Comparison of ENCODE assay signal across 20 cellular contexts in the genomic region with DNA sequence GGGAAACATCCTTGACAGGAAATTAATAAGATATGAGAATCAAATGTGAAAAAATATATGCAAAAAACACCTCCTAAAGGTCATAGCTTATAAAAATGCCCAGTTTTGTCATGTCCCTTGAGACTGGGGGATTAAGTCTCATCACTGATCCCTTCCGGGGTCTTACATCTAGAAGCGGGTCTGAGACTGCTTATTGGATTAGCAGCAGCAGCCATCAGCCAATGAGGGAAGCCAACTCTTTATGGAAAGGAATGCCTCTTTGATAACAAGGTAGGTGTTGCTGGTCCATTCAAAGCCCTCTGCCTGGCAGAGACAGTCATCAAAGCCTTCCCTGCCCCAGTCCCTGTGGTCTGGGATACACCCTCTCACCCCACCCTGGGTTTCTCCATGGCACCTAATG. TPM values are rescaled to one million over a fixed set of nuclear protein-coding genes. Genes with fewer than 3 reads are reported as not detected.
DNase-seq lines count a peak whose midpoint lies in the region; ATAC-seq and TF ChIP-seq lines count a peak whose summit lies in the region.
"Had no signal": no experiment of that assay in that cellular context is flagged by ENCODE, and none has a peak within 500 bp of the region (broad histone marks: within the 10 kb centered on the region; RNA-seq: fewer than 3 reads in every experiment).

No MANE protein-coding gene starts in this region.

- TF ChIP-seq CTCF in heart left ventricle (IDR thresholded peaks at IDR 0.05) (no peak), brain (conservative IDR thresholded peaks at IDR 0.05) (no peak), neural progenitor cell (IDR thresholded peaks at IDR 0.05) (no peak), stomach (IDR thresholded peaks at IDR 0.05) (no peak)

- H3K9me3 Mint-ChIP-seq in brain = peaks cover 0 to 2% (median 0%) of the 10 kb centered on the region in 5 experiments
- no peaks in the 10 kb centered on the region for H3K9me3 Mint-ChIP-seq in neural progenitor cell

- H3K9me3 ChIP-seq in heart left ventricle = no peaks in the 10 kb centered on the region
- H3K9me3 ChIP-seq in neural progenitor cell (ENCODE audit: low read depth) = no peaks in the 10 kb centered on the region
- H3K9me3 ChIP-seq in stomach = no peaks in the 10 kb centered on the region
- H3K9me3 ChIP-seq: A549 had no signal

- H3F3A ChIP-seq in neural progenitor cell (ENCODE audit: low read depth) = no peaks in the 10 kb centered on the region

- DNase-seq in Right ventricle myocardium superior (peak; percentile 5), heart left ventricle (no peak), NCI-H82 (lab: John Stamatoyannopoulos, UW) (peak; percentile 98), neural progenitor cell (ENCODE audit: low spot score) (no peak), stomach (no peak), NCI-H2107 treated with DMSO at 0.1 percent for 48 hours (lab: John Stamatoyannopoulos, UW; ENCODE audit: unreplicated experiment) (no peak)
- DNase-seq: DMS153, EL, H7, NCI-H1105, NCI-H187, NCI-H446, NCI-H748 treated with DMSO at 0.1 percent for 48 hours, RPMI8226 had no signal

- peaks cover 0 to 19% (median 6%) of the 10 kb centered on the region in 12 donors for H3K4me1 ChIP-seq in heart left ventricle
- H3K4me1 ChIP-seq in neural progenitor cell = peaks cover 11% of the 10 kb centered on the region
- H3K4me1 ChIP-seq in stomach = peaks cover 11 to 28% (median 18%) of the 10 kb centered on the region in 4 donors

- H3K27ac ChIP-seq in heart left ventricle (no peak overlapping the region), neural progenitor cell (no peak overlapping the region), stomach (no peak overlapping the region)
- H3K27ac ChIP-seq: A549, KMS-11 had no signal

- H3K4me1 Mint-ChIP-seq in brain = peaks cover 34% of the 10 kb centered on the region
- peaks cover 45% of the 10 kb centered on the region for H3K4me1 Mint-ChIP-seq in neural progenitor cell

- H3K27me3 Mint-ChIP-seq in brain = peaks cover 8% of the 10 kb centered on the region
- peaks cover 11% of the 10 kb centered on the region for H3K27me3 Mint-ChIP-seq in neural progenitor cell (ENCODE audit: insufficient read depth, low read depth)

- H3K27me3 ChIP-seq in heart left ventricle (peaks cover 0 to 43% (median 14%) of the 10 kb centered on the region in 9 donors), neural progenitor cell (peaks cover 54% of the 10 kb centered on the region), stomach (peaks cover 0 to 46% (median 13%) of the 10 kb centered on the region in 3 donors)

- H3K27ac Mint-ChIP-seq in brain (no peak overlapping the region), neural progenitor cell (peak overlapping the region; percentile 33)

- H3K4me3 Mint-ChIP-seq in brain (peak overlapping the region; percentile 53 to 65 (median 59)), neural progenitor cell (peak overlapping the region; percentile 75)

- H3K9ac ChIP-seq in neural progenitor cell = no peak overlapping the region
- H3K9ac ChIP-seq: KMS-11 had no signal

- ATAC-seq in Right ventricle myocardium superior (ENCODE audit: poor library complexity) (no peak), heart left ventricle (no peak), GM18520 (IDR thresholded peaks at IDR 0.05; ENCODE audit: unreplicated experiment) (no peak)
- ATAC-seq: A549 had no signal

- H3K79me2 ChIP-seq in neural progenitor cell (ENCODE audit: low read depth) = no peaks in the 10 kb centered on the region

- TF ChIP-seq EP300 in stomach (IDR thresholded peaks at IDR 0.05) = no peak

- no peak overlapping the region for H3K4me2 ChIP-seq in neural progenitor cell
- H3K4me2 ChIP-seq: KMS-11 had no signal

- H3K36me3 Mint-ChIP-seq in brain (no peaks in the 10 kb centered on the region), neural progenitor cell (no peaks in the 10 kb centered on the region)

- intact Hi-C loops in Right ventricle myocardium superior (cut with DNase I) (no loop called here), heart left ventricle (cut with DNase I) (loop anchor here in 1 of 10 donors (2.0 kb wide), 1 partner anchor 143 kb away; no protein-coding TSS in a partner anchor), stomach (cut with DNase I; ENCODE audit: low total_unique reads) (no loop called here)

- H2AFZ ChIP-seq in neural progenitor cell (replicated peaks) = no peak overlapping the region

- no peaks in the 10 kb centered on the region for H3K36me3 ChIP-seq in heart left ventricle
- H3K36me3 ChIP-seq in neural progenitor cell = no peaks in the 10 kb centered on the region
- H3K36me3 ChIP-seq in stomach = no peaks in the 10 kb centered on the region

- no peak for TF ChIP-seq POLR2A in heart left ventricle (IDR thresholded peaks at IDR 0.05)
- no peak for TF ChIP-seq POLR2A in stomach (IDR thresholded peaks at IDR 0.05)

- H3K4me3 ChIP-seq in heart left ventricle (no peak overlapping the region), neural progenitor cell (no peak overlapping the region), stomach (no peak overlapping the region)
- H3K4me3 ChIP-seq: A549 had no signal

- WGBS in heart left ventricle, 4 donors = 69 to 84% (median 81%) methylated on average over 2 of the region's 2 CpGs
- 88 to 98% (median 94%) methylated on average over 2 of the region's 2 CpGs for WGBS in stomach, 5 donors

- H4K20me1 ChIP-seq in neural progenitor cell (ENCODE audit: low read depth) = no peaks in the 10 kb centered on the region

RNA-seq across cellular contexts. Expression of gene CACNA1S, which starts 3.9 kb away (rescaled TPM):
- not detected for total RNA-seq in Right ventricle myocardium superior
- total RNA-seq in heart left ventricle = not detected
- not detected for polyA plus RNA-seq in heart left ventricle
- 0.19 TPM for polyA plus RNA-seq in brain (ENCODE audit: insufficient read depth, low read depth, low replicate concordance)
- total RNA-seq in neural progenitor cell (ENCODE audit: low replicate concordance) = 0.11 and 0.12 TPM in 2 replicates
- total RNA-seq in stomach = under 1 TPM in 2 of 5 donors, not detected in 3; under 0.01 to 0.18 TPM
- not detected for polyA plus RNA-seq in stomach
- total RNA-seq: H7, MCF 10A, SK-MEL-5 had no signal

RNA-seq across cellular contexts. Expression of gene ASCL5, which starts 10.9 kb away (rescaled TPM):
- total RNA-seq in Right ventricle myocardium superior (not detected), heart left ventricle (not detected), neural progenitor cell (ENCODE audit: low replicate concordance) (not detected in 2 replicates), stomach (under 1 TPM in 1 of 5 donors, not detected in 4; 0.18 TPM)
- polyA plus RNA-seq in heart left ventricle (not detected), brain (ENCODE audit: insufficient read depth, low read depth, low replicate concordance) (not detected), stomach (under 1 TPM in 2 of 3 donors, not detected in 1; 0.10 to 0.19 TPM)
- total RNA-seq: H7, MCF 10A, SK-MEL-5 had no signal

RNA-seq across cellular contexts. Expression of gene TMEM9, which starts 38.2 kb away (rescaled TPM):
- total RNA-seq in Right ventricle myocardium superior (20.7 TPM), heart left ventricle (10 to 100 TPM; 22.6 to 35.9 (median 29.3) TPM), neural progenitor cell (ENCODE audit: low replicate concordance) (109 and 187 TPM in 2 replicates), stomach (10 to 100 TPM; 21.7 to 51.8 (median 47.8) TPM)
- polyA plus RNA-seq in heart left ventricle (10 to 100 TPM; 22.4 to 42.9 TPM), brain (ENCODE audit: insufficient read depth, low read depth, low replicate concordance) (165 TPM), stomach (10 to 100 TPM; 22.0 to 53.8 (median 48.1) TPM)

Comparison
In these comparisons a context has a peak if more than half of its experiments do, and no peak if none do; other contexts are left out.
1. DNase-seq: peak in Right ventricle myocardium superior (single experiment) and NCI-H82 (single experiment); none in heart left ventricle (0 of 5), neural progenitor cell (single experiment), stomach (single experiment) and NCI-H2107 treated with DMSO at 0.1 percent for 48 hours (single experiment).